Comparison of ENCODE assay signal across 8 cellular contexts in genomic region chr17:82648761-82649474, GRCh38.
A peak's percentile ranks its signal among the peaks of the same experiment; 100 is the strongest.
DNase-seq lines count a peak whose midpoint lies in the region; ATAC-seq and TF ChIP-seq lines count a peak whose summit lies in the region.

No MANE protein-coding gene starts in this region.

- DNase-seq in activated CD4-positive, CD25-positive, alpha-beta regulatory T cell treated with anti-CD3 and anti-CD28 coated beads, Interleukin-2, amount 50 U/mL, for 72 hours, result peak; percentile 62
- DNase-seq in NCI-H2227 (lab: John Stamatoyannopoulos, UW; ENCODE audit: unreplicated experiment), result peak; percentile 70
- DNase-seq in astrocyte of the cerebellum (ENCODE audit: low read depth), result no peak
- DNase-seq in iPS-NIHi11 (ENCODE audit: low spot score), result peak; percentile 81
- peak; percentile 59 for DNase-seq in stimulated activated CD8-positive, alpha-beta memory T cell treated with anti-CD3 and anti-CD28 coated beads, Interleukin-4, amount 100 ng/mL, for 48 hours

- no peak for ATAC-seq in activated CD4-positive, CD25-positive, alpha-beta regulatory T cell treated with anti-CD3 and anti-CD28 coated beads, Interleukin-2, amount 50 U/mL, for 24 hours
- ATAC-seq in HG03108 (IDR thresholded peaks at IDR 0.05; ENCODE audit: unreplicated experiment) (no peak), GM18907 (IDR thresholded peaks at IDR 0.05; ENCODE audit: unreplicated experiment) (no peak)

- in situ Hi-C loops in astrocyte of the cerebellum (cut with HindIII; ENCODE audit: low sequenced_read_pairs), result no loop called here

- TF ChIP-seq CTCF in astrocyte of the cerebellum (IDR thresholded peaks at IDR 0.05; ENCODE audit: low read depth, low read length, missing control alignments), result no peak

- peak overlapping the region; percentile 38 for H3K4me3 ChIP-seq in astrocyte of the cerebellum (ENCODE audit: low read depth, low read length)
